13 cellular contexts compared by ENCODE assay signal in the genomic region with DNA sequence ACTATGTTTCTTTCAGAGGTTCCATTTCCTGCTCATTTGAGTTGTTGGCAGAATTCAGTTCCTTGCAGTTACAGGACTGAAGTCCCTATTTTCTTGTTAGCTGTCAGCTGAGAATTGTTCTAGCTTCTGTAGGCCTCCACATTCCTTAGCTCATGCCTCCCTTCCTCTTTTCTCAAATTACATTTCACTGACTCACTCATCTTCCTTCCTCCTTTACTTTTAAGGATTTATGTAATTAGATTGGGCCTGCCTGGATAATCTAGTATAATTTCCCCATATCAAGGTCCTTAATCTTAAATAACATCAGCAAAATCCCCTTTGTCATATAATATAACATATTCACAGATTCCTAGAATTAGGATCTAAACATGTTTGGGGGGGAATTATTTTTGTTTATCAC.
DNase-seq lines count a peak whose midpoint lies in the region; ATAC-seq lines count a peak whose summit lies in the region.
"Had no signal": no experiment of that assay in that cellular context is flagged by ENCODE, and none has a peak within 500 bp of the region (broad histone marks: within the 10 kb centered on the region; RNA-seq: fewer than 3 reads in every experiment).

No MANE protein-coding gene starts in this region.

- no peak for ATAC-seq in stimulated activated effector memory CD8-positive, alpha-beta T cell treated with anti-CD3 and anti-CD28 coated beads, Interleukin-12 subunit alpha, Interleukin-12 subunit beta, amount 100 ng/mL, for 72 hours

- no peaks in the 10 kb centered on the region for H3K36me3 Mint-ChIP-seq in stimulated activated effector memory CD8-positive, alpha-beta T cell treated with anti-CD3 and anti-CD28 coated beads, Interleukin-12 subunit alpha, Interleukin-12 subunit beta, amount 100 ng/mL, for 72 hours

- H3K9ac ChIP-seq in adipocyte (ENCODE audit: low read length) = no peak overlapping the region
- H3K9ac ChIP-seq: BLaER1 treated with 17β-estradiol and CSF1 and Interleukin-3, amounts not matched to agents 10 nM and 100 nM had no signal

- in situ Hi-C loops in ACHN (cut with HindIII; ENCODE audit: low pct_ligation_motif_present, low pct_unique_long_range_greater_than_20kb, low sequenced_read_pairs) (no loop called here), KBM-7 (cut with MboI; ENCODE audit: low pct_unique_long_range_greater_than_20kb, low sequenced_read_pairs) (no loop called here)

- H3K4me1 Mint-ChIP-seq in stimulated activated effector memory CD8-positive, alpha-beta T cell treated with anti-CD3 and anti-CD28 coated beads, Interleukin-12 subunit alpha, Interleukin-12 subunit beta, amount 100 ng/mL, for 72 hours = no peaks in the 10 kb centered on the region

- no peak overlapping the region for H3K4me3 ChIP-seq in adipocyte (ENCODE audit: low read length)
- H3K4me3 ChIP-seq: BLaER1 treated with 17β-estradiol and CSF1 and Interleukin-3, amounts not matched to agents 10 nM and 100 nM; spleen had no signal

- H3K9me3 ChIP-seq in adipocyte (ENCODE audit: control insufficient read depth, low read length) = no peaks in the 10 kb centered on the region

- peak; percentile 24 for DNase-seq in ACHN
- DNase-seq in KBM-7 = peak; percentile 42
- peak; percentile 39 for DNase-seq in adipocyte (ENCODE audit: low read depth)
- DNase-seq in iPS-NIHi11 (ENCODE audit: low spot score) = peak; percentile 11
- no peak for DNase-seq in stimulated activated effector memory CD8-positive, alpha-beta T cell treated with anti-CD3 and anti-CD28 coated beads, Interleukin-12 subunit alpha, Interleukin-12 subunit beta, amount 100 ng/mL, for 72 hours (ENCODE audit: low spot score in 2 of 2)
- no peak for DNase-seq in OCI-M2 (lab: John Stamatoyannopoulos, UW; ENCODE audit: unreplicated experiment)
- DNase-seq in HuH-7.5 (ENCODE audit: low spot score) = no peak
- no peak for DNase-seq in NCI-H774 (lab: John Stamatoyannopoulos, UW)
- DNase-seq: activated T-cell treated with anti-CD3 and anti-CD28 coated beads for 4 hours, NCI-H1092 treated with DMSO at 0.1 percent for 48 hours, spleen had no signal

- H3K27me3 ChIP-seq in adipocyte (replicated peaks; ENCODE audit: control insufficient read depth, insufficient read depth, low read length) = no peaks in the 10 kb centered on the region
- H3K27me3 ChIP-seq: BLaER1 treated with 17β-estradiol and CSF1 and Interleukin-3, amounts not matched to agents 10 nM and 100 nM; spleen had no signal

- peaks cover 11% of the 10 kb centered on the region for H3K4me1 ChIP-seq in adipocyte (ENCODE audit: control insufficient read depth, insufficient read depth, low read length)
- H3K4me1 ChIP-seq: spleen had no signal

- no peak overlapping the region for H3K4me3 Mint-ChIP-seq in stimulated activated effector memory CD8-positive, alpha-beta T cell treated with anti-CD3 and anti-CD28 coated beads, Interleukin-12 subunit alpha, Interleukin-12 subunit beta, amount 100 ng/mL, for 72 hours
- H3K4me3 Mint-ChIP-seq: mesothelial cell of epicardium had no signal

- no peak overlapping the region for H3K27ac Mint-ChIP-seq in stimulated activated effector memory CD8-positive, alpha-beta T cell treated with anti-CD3 and anti-CD28 coated beads, Interleukin-12 subunit alpha, Interleukin-12 subunit beta, amount 100 ng/mL, for 72 hours
- H3K27ac Mint-ChIP-seq: mesothelial cell of epicardium had no signal

- no peaks in the 10 kb centered on the region for H3K9me3 Mint-ChIP-seq in stimulated activated effector memory CD8-positive, alpha-beta T cell treated with anti-CD3 and anti-CD28 coated beads, Interleukin-12 subunit alpha, Interleukin-12 subunit beta, amount 100 ng/mL, for 72 hours

- H3K36me3 ChIP-seq in adipocyte (ENCODE audit: control insufficient read depth, insufficient read depth, low read length, severe bottlenecking) = no peaks in the 10 kb centered on the region
- H3K36me3 ChIP-seq: BLaER1 treated with 17β-estradiol and CSF1 and Interleukin-3, amounts not matched to agents 10 nM and 100 nM; spleen had no signal

Comparison
In these comparisons a context has a peak if more than half of its experiments do, and no peak if none do; other contexts are left out.
1. DNase-seq: peak in ACHN (single experiment), KBM-7 (single experiment), adipocyte (single experiment) and iPS-NIHi11 (single experiment); none in stimulated activated effector memory CD8-positive, alpha-beta T cell treated with anti-CD3 and anti-CD28 coated beads, Interleukin-12 subunit alpha, Interleukin-12 subunit beta, amount 100 ng/mL, for 72 hours (0 of 2), OCI-M2 (single experiment), HuH-7.5 (single experiment) and NCI-H774 (single experiment).